8 cellular contexts compared by ENCODE assay signal in genomic region chr19:48190288-48191284, GRCh38. TPM values are rescaled to one million over a fixed set of nuclear protein-coding genes. Genes with fewer than 3 reads are reported as not detected.
DNase-seq lines count a peak whose midpoint lies in the region; ATAC-seq and TF ChIP-seq lines count a peak whose summit lies in the region.

No MANE protein-coding gene starts in this region.

- DNase-seq in SK-N-SH, result no peak
- DNase-seq in RWPE1 (ENCODE audit: low spot score), result peak; percentile 79
- peak; percentile 98 for DNase-seq in astrocyte of the hippocampus (ENCODE audit: low read depth, low spot score)
- DNase-seq in left kidney (ENCODE audit: low read depth, low spot score), result peak; percentile 78
- DNase-seq in NCI-H345 (lab: John Stamatoyannopoulos, UW), result no peak

- peaks cover 0 to 4% of the 10 kb centered on the region in 2 experiments for H3K36me3 ChIP-seq in SK-N-SH (replicated peaks in 1 of 2; ENCODE audit: control insufficient read depth in 1 of 2, insufficient read depth in 2 of 2, low read length in 1 of 2)

- H3K27ac ChIP-seq in SK-N-SH (ENCODE audit: low read depth in 2 of 2, low read length in 1 of 2) (no peak overlapping the region), RWPE1 (no peak overlapping the region), temporal lobe (ENCODE audit: low read depth, low read length) (peak overlapping the region; percentile 44)

- POLR2A ChIA-PET in SK-N-SH (lab: Yijun Ruan, JAX), result interaction anchor here (0.9 kb wide), 1 partner anchor 12 kb away, joined by 3 read pairs; no protein-coding TSS in a partner anchor
- POLR2A ChIA-PET in RWPE1 (lab: Yijun Ruan, JAX; ENCODE audit: low non-redundant PET), result no interaction called here

- H3F3A ChIP-seq in SK-N-SH (replicated peaks; ENCODE audit: insufficient read depth), result no peaks in the 10 kb centered on the region

- H3K4me1 ChIP-seq in SK-N-SH (ENCODE audit: control insufficient read depth in 1 of 2, insufficient read depth in 2 of 2, low read depth in 1 of 2, low read length in 1 of 2), result no peaks in the 10 kb centered on the region

- no peak for TF ChIP-seq RAD21 in SK-N-SH (IDR thresholded peaks at IDR 0.05; ENCODE audit: low read length)

- no peak overlapping the region for H2AFZ ChIP-seq in SK-N-SH (ENCODE audit: low read depth)

- 89% methylated on average over 12 of the region's 16 CpGs for WGBS in SK-N-SH (ENCODE audit: low lambda C conversion rate)

- no peaks in the 10 kb centered on the region for H3K9me3 ChIP-seq in SK-N-SH

- no peaks in the 10 kb centered on the region for H3K9me2 ChIP-seq in SK-N-SH

- H3K27me3 ChIP-seq in SK-N-SH (ENCODE audit: insufficient read depth), result no peaks in the 10 kb centered on the region

- no peaks in the 10 kb centered on the region for H4K20me1 ChIP-seq in SK-N-SH (ENCODE audit: insufficient read depth)

- TF ChIP-seq CTCF in SK-N-SH (IDR thresholded peaks at IDR 0.05) (no peak), RWPE1 (conservative IDR thresholded peaks at IDR 0.05; ENCODE audit: low read depth) (no peak)

- no peak for ATAC-seq in SK-N-SH treated with all-trans-retinoic acid at 6 μM for 48 hours
- ATAC-seq in GM21390 (IDR thresholded peaks at IDR 0.05; ENCODE audit: unreplicated experiment), result no peak

- no peak overlapping the region for H3K9ac ChIP-seq in SK-N-SH

- H3K4me3 ChIP-seq in SK-N-SH (ENCODE audit: low read depth in 2 of 2, low read length in 1 of 2), result no peak overlapping the region

- no peak overlapping the region for H3K4me2 ChIP-seq in SK-N-SH

- no peaks in the 10 kb centered on the region for H3K79me2 ChIP-seq in SK-N-SH (ENCODE audit: insufficient read depth)

- TF ChIP-seq EP300 in SK-N-SH (IDR thresholded peaks at IDR 0.05; ENCODE audit: borderline replicate concordance in 1 of 2, low read depth in 1 of 2, low read length in 1 of 2), result no peak

- CTCF ChIA-PET in SK-N-SH (lab: Yijun Ruan, JAX) (interaction anchor here (0.7 kb wide), 1 partner anchor 82 kb away, joined by 4 read pairs; no protein-coding TSS in a partner anchor), RWPE1 (lab: Yijun Ruan, JAX) (interaction anchor here (0.5 kb wide), 1 partner anchor 11 kb away, joined by 3 read pairs; no protein-coding TSS in a partner anchor)

TF ChIP-seq in SK-N-SH, 30 proteins besides CTCF, POLR2A, EP300 and RAD21:
- TF ChIP-seq RCOR1 (IDR thresholded peaks at IDR 0.05; ENCODE audit: low read length) (no peak), USF1 (IDR thresholded peaks at IDR 0.05; ENCODE audit: borderline replicate concordance, low read depth) (peak; percentile 32; the same call in 1 of the 2 replicates), SIN3A (IDR thresholded peaks at IDR 0.05; ENCODE audit: borderline replicate concordance, low read depth, low read length) (no peak), CHD2 (IDR thresholded peaks at IDR 0.05; ENCODE audit: low read length, partially characterized antibody) (no peak), MXI1 (IDR thresholded peaks at IDR 0.05; ENCODE audit: low read depth, low read length) (no peak)

TF ChIP-seq in SK-N-SH treated with all-trans-retinoic acid at 6 μM for 48 hours, 23 proteins besides CTCF, POLR2A, EP300 and RAD21:
- TF ChIP-seq TOX (CRISPR knock-in tag; IDR thresholded peaks at IDR 0.05; ENCODE audit: borderline replicate concordance) (no peak), ESRRG (CRISPR knock-in tag; IDR thresholded peaks at IDR 0.05) (no peak), BACH2 (CRISPR knock-in tag; IDR thresholded peaks at IDR 0.05; ENCODE audit: borderline replicate concordance) (no peak), TCF4 (CRISPR knock-in tag; IDR thresholded peaks at IDR 0.05; ENCODE audit: borderline replicate concordance) (no peak), PPARA (CRISPR knock-in tag; IDR thresholded peaks at IDR 0.05; ENCODE audit: borderline replicate concordance) (no peak), ARNTL (CRISPR knock-in tag; IDR thresholded peaks at IDR 0.05; ENCODE audit: borderline replicate concordance, low read depth) (no peak), ISL1 (CRISPR knock-in tag; IDR thresholded peaks at IDR 0.05) (no peak), ZFP30 (CRISPR knock-in tag; IDR thresholded peaks at IDR 0.05) (no peak), RARB (CRISPR knock-in tag; IDR thresholded peaks at IDR 0.05) (no peak)

RNA-seq across cellular contexts. Expression of gene ZSWIM9, which starts 20.1 kb away (rescaled TPM):
- 1.3 and 2.2 TPM in 2 replicates for polyA plus RNA-seq in SK-N-SH (2012; rRNA removed)
- polyA plus RNA-seq in SK-N-SH (2012; cell fraction: cytosol; rRNA removed), result 2.7 TPM in 2 replicates
- 1.8 and 2.8 TPM in 2 replicates for polyA plus RNA-seq in SK-N-SH (2012; cell fraction: nucleus; rRNA removed)
- total RNA-seq in temporal lobe, result 3.9 TPM

RNA-seq across cellular contexts. Expression of gene LIG1, which starts 20.4 kb away (rescaled TPM):
- polyA plus RNA-seq in SK-N-SH (2012; rRNA removed), result 39.6 and 53.0 TPM in 2 replicates
- 23.3 and 28.9 TPM in 2 replicates for polyA plus RNA-seq in SK-N-SH (2012; cell fraction: cytosol; rRNA removed)
- polyA plus RNA-seq in SK-N-SH (2012; cell fraction: nucleus; rRNA removed), result 153 and 182 TPM in 2 replicates
- total RNA-seq in temporal lobe, result 24.3 TPM

Comparison
In these comparisons a context has a peak if more than half of its experiments do, and no peak if none do; other contexts are left out.
1. DNase-seq: peak in RWPE1 (single experiment), astrocyte of the hippocampus (single experiment) and left kidney (single experiment); none in SK-N-SH (single experiment) and NCI-H345 (single experiment).